In genomic region chr4:173288296-173288695, GRCh38 we compare ENCODE assay signal across 1 cellular context.
TF ChIP-seq lines count a peak whose summit lies in the region.

No MANE protein-coding gene starts in this region.

TF ChIP-seq in SK-N-SH, 30 proteins besides CTCF, POLR2A, EP300 and RAD21 (continued from another document):
- no peak for TF ChIP-seq ZBTB33 (IDR thresholded peaks at IDR 0.05; ENCODE audit: borderline replicate concordance, low read depth)
- no peak for TF ChIP-seq MXI1 (IDR thresholded peaks at IDR 0.05; ENCODE audit: low read depth, low read length)
